19 cellular contexts compared by ENCODE assay signal in the genomic region with DNA sequence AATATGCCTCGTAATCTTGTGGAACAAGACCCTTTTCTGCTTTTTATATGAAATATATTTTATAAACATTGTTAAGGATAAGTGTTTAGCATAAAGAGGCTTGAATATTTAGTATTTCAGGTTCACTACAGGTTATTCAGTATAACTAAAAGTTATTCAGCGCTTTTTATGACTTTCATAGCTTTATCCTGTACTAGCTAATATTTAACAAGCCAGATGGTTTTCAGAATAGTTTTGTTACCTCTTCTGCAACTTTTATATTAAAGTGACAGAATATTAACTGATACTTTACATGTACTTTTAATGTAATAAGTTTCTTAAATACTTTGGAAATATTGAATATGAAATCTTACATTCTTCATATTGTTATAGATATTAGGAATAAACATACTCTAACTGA.
DNase-seq lines count a peak whose midpoint lies in the region; ATAC-seq and TF ChIP-seq lines count a peak whose summit lies in the region.
"Had no signal": no experiment of that assay in that cellular context is flagged by ENCODE, and none has a peak within 500 bp of the region (broad histone marks: within the 10 kb centered on the region; RNA-seq: fewer than 3 reads in every experiment).

No MANE protein-coding gene starts in this region.

- H3K9me3 ChIP-seq in duodenal mucosa (ENCODE audit: control insufficient read depth in 1 of 2, low read length in 2 of 2) (no peaks in the 10 kb centered on the region), transverse colon (no peaks in the 10 kb centered on the region)
- H3K9me3 ChIP-seq: SK-N-SH had no signal

- H3K27ac Mint-ChIP-seq in T-helper 2 cell treated with Interferon-gamma antibody and Interleukin-4, amounts not matched to agents 5 μg/mL and 100 μg/mL, for 36 hours: no peak overlapping the region

- 53 to 61% methylated on average over 2 of the region's 2 CpGs for WGBS in transverse colon (ENCODE audit: low coverage in 1 of 2), 2 donors

- peaks cover 6 to 25% of the 10 kb centered on the region in 2 donors for H3K4me1 ChIP-seq in duodenal mucosa (ENCODE audit: control insufficient read depth in 1 of 2, insufficient read depth in 2 of 2, low read length in 2 of 2)
- peaks cover 10 to 85% (median 25%) of the 10 kb centered on the region in 4 donors for H3K4me1 ChIP-seq in transverse colon

- H3K36me3 Mint-ChIP-seq in T-helper 2 cell treated with Interferon-gamma antibody and Interleukin-4, amounts not matched to agents 5 μg/mL and 100 μg/mL, for 36 hours (ENCODE audit: low read depth): peaks cover 12% of the 10 kb centered on the region

- ATAC-seq in left lobe of liver: peak; percentile 37
- ATAC-seq: HepG2, PC-3 had no signal

- H3K27me3 ChIP-seq in duodenal mucosa (ENCODE audit: control insufficient read depth in 1 of 2, insufficient read depth in 2 of 2, low read length in 2 of 2) (no peaks in the 10 kb centered on the region), transverse colon (no peaks in the 10 kb centered on the region)

- no peak overlapping the region for H3K27ac ChIP-seq in duodenal mucosa (ENCODE audit: low read depth, low read length)
- H3K27ac ChIP-seq in transverse colon: peak overlapping the region; percentile 53 to 79 (median 72)

- H3K9me3 Mint-ChIP-seq in T-helper 2 cell treated with Interferon-gamma antibody and Interleukin-4, amounts not matched to agents 5 μg/mL and 100 μg/mL, for 36 hours: no peaks in the 10 kb centered on the region
- H3K9me3 Mint-ChIP-seq: CD4-positive, CD25-positive, alpha-beta regulatory T cell had no signal

- no peaks in the 10 kb centered on the region for H3K27me3 Mint-ChIP-seq in T-helper 2 cell treated with Interferon-gamma antibody and Interleukin-4, amounts not matched to agents 5 μg/mL and 100 μg/mL, for 36 hours (ENCODE audit: low read depth)
- H3K27me3 Mint-ChIP-seq: CD4-positive, CD25-positive, alpha-beta regulatory T cell had no signal

- DNase-seq in LNCaP clone FGC (ENCODE audit: low read depth): no peak
- DNase-seq in left lobe of liver (ENCODE audit: low spot score): no peak
- no peak for DNase-seq in transverse colon
- DNase-seq in T-helper 2 cell treated with Interferon-gamma antibody and Interleukin-4, amounts not matched to agents 5 μg/mL and 100 μg/mL, for 36 hours (ENCODE audit: low spot score): no peak
- DNase-seq in glomerular visceral epithelial cell (ENCODE audit: extremely low spot score): no peak
- no peak for DNase-seq in DMS79 treated with DMSO at 0.1 percent for 48 hours (lab: John Stamatoyannopoulos, UW)
- DNase-seq: CD4-positive, CD25-positive, alpha-beta regulatory T cell; KBM-7; NCI-H1048; NCI-H1436; NCI-H1930; NCI-H226; NCI-H524; PC-3; RPMI8226; SHP77 treated with DMSO at 0.1 percent for 48 hours; SK-N-SH had no signal

- TF ChIP-seq EP300 in transverse colon (IDR thresholded peaks at IDR 0.05; ENCODE audit: low read depth): no peak

- peaks cover 15% of the 10 kb centered on the region for H3K4me1 Mint-ChIP-seq in T-helper 2 cell treated with Interferon-gamma antibody and Interleukin-4, amounts not matched to agents 5 μg/mL and 100 μg/mL, for 36 hours (ENCODE audit: low read depth)

- H3K36me3 ChIP-seq in duodenal mucosa (ENCODE audit: control insufficient read depth in 1 of 2, insufficient read depth in 2 of 2, low read length in 2 of 2): peaks cover 0 to 6% of the 10 kb centered on the region in 2 donors
- H3K36me3 ChIP-seq in transverse colon: peaks cover 0 to 12% (median 6%) of the 10 kb centered on the region in 4 donors

- no peak for TF ChIP-seq POLR2A in transverse colon (IDR thresholded peaks at IDR 0.05)

- TF ChIP-seq CTCF in LNCaP clone FGC (IDR thresholded peaks at IDR 0.05; ENCODE audit: control insufficient read depth, extremely low read depth, insufficient read depth) (no peak), transverse colon (IDR thresholded peaks at IDR 0.05) (no peak)

- H3K9ac ChIP-seq in duodenal mucosa (ENCODE audit: low read depth in 1 of 2, low read length in 2 of 2): peak overlapping the region in 1 of 2 donors; percentile 32
- H3K9ac ChIP-seq: SK-N-SH had no signal

- in situ Hi-C loops in transverse colon (cut with MboI; ENCODE audit: low pct_ligation_motif_present in 1 of 4, low pct_unique_long_range_greater_than_20kb in 1 of 4, low sequenced_read_pairs in 3 of 4): no loop called here

- intact Hi-C loops in transverse colon (cut with DNase I; ENCODE audit: low total_unique reads): no loop called here

- H3K4me3 ChIP-seq in LNCaP clone FGC (ENCODE audit: low read depth, low read length): peak overlapping the region; percentile 35
- peak overlapping the region; percentile 35 to 46 for H3K4me3 ChIP-seq in duodenal mucosa (ENCODE audit: low read depth in 1 of 2, low read length in 2 of 2)
- peak overlapping the region in 3 of 4 donors; percentile 17 to 48 (median 31) for H3K4me3 ChIP-seq in transverse colon

- H3K4me3 Mint-ChIP-seq in T-helper 2 cell treated with Interferon-gamma antibody and Interleukin-4, amounts not matched to agents 5 μg/mL and 100 μg/mL, for 36 hours: no peak overlapping the region
